Comparison of ENCODE assay signal across 1 cellular context in genomic region chrX:22758807-22759481, GRCh38.
TF ChIP-seq lines count a peak whose summit lies in the region.

No MANE protein-coding gene starts in this region.

TF ChIP-seq in GM12878, 131 proteins besides CTCF, POLR2A, EP300 and RAD21 (continued from another document):
- peak; percentile 50; the same call in 1 of the 2 replicates for TF ChIP-seq ATF2 (IDR thresholded peaks at IDR 0.05; ENCODE audit: low read length)
- TF ChIP-seq KDM1A (IDR thresholded peaks at IDR 0.05; ENCODE audit: borderline replicate concordance), result no peak
- TF ChIP-seq, protein P1, sequence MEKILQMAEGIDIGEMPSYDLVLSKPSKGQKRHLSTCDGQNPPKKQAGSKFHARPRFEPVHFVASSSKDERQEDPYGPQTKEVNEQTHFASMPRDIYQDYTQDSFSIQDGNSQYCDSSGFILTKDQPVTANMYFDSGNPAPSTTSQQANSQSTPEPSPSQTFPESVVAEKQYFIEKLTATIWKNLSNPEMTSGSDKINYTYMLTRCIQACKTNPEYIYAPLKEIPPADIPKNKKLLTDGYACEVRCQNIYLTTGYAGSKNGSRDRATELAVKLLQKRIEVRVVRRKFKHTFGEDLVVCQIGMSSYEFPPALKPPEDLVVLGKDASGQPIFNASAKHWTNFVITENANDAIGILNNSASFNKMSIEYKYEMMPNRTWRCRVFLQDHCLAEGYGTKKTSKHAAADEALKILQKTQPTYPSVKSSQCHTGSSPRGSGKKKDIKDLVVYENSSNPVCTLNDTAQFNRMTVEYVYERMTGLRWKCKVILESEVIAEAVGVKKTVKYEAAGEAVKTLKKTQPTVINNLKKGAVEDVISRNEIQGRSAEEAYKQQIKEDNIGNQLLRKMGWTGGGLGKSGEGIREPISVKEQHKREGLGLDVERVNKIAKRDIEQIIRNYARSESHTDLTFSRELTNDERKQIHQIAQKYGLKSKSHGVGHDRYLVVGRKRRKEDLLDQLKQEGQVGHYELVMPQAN (conservative IDR thresholded peaks at IDR 0.05), result no peak
- TF ChIP-seq IRF3 (IDR thresholded peaks at IDR 0.05), result no peak
- TF ChIP-seq DPF2 (IDR thresholded peaks at IDR 0.05), result 0 out of 2 replicates have a peak, but pooled peaks have one; percentile 27
- TF ChIP-seq CBFB (IDR thresholded peaks at IDR 0.05; ENCODE audit: low read depth), result no peak
- no peak for TF ChIP-seq BMI1 (IDR thresholded peaks at IDR 0.05; ENCODE audit: borderline replicate concordance)
- peak; percentile 50; the same call in 1 of the 2 replicates for TF ChIP-seq BCL11A (IDR thresholded peaks at IDR 0.05; ENCODE audit: low read depth, low read length)
- no peak for TF ChIP-seq PAX5 (IDR thresholded peaks at IDR 0.05; ENCODE audit: borderline replicate concordance, low read depth, low read length)
- TF ChIP-seq BHLHE40 (IDR thresholded peaks at IDR 0.05; ENCODE audit: borderline replicate concordance in 1 of 2, low read depth in 2 of 2, low read length in 1 of 2), result peak; percentile 60 to 71; a peak in 2 of 4 replicates
- TF ChIP-seq ZBTB40 (IDR thresholded peaks at IDR 0.05; ENCODE audit: borderline replicate concordance), result peak; percentile 33; the same call in 1 of the 2 replicates
- no peak for TF ChIP-seq STAT3 (IDR thresholded peaks at IDR 0.05; ENCODE audit: low read depth, low read length)
- no peak for TF ChIP-seq CHD2 (IDR thresholded peaks at IDR 0.05; ENCODE audit: borderline replicate concordance, low read depth, low read length)
- TF ChIP-seq, protein P2, sequence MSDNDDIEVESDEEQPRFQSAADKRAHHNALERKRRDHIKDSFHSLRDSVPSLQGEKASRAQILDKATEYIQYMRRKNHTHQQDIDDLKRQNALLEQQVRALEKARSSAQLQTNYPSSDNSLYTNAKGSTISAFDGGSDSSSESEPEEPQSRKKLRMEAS (IDR thresholded peaks at IDR 0.05; ENCODE audit: low read depth, low read length), result no peak
- no peak for TF ChIP-seq NR2C2 (IDR thresholded peaks at IDR 0.05; ENCODE audit: borderline replicate concordance, control insufficient read depth, insufficient read length, low read depth)
- no peak for TF ChIP-seq BACH1 (IDR thresholded peaks at IDR 0.05; ENCODE audit: borderline replicate concordance)
- no peak for TF ChIP-seq NR2C1 (IDR thresholded peaks at IDR 0.05)
- TF ChIP-seq PKNOX1 (IDR thresholded peaks at IDR 0.05), result no peak
- TF ChIP-seq HDAC6 (IDR thresholded peaks at IDR 0.05; ENCODE audit: unreplicated experiment), result no peak
- TF ChIP-seq ETV6 (conservative IDR thresholded peaks at IDR 0.05 in 1 of 2, IDR thresholded peaks at IDR 0.05 in 1 of 2; ENCODE audit: borderline replicate concordance in 1 of 2, low read depth in 1 of 2), result no peak
- TF ChIP-seq ZBTB11 (CRISPR knock-in tag; IDR thresholded peaks at IDR 0.05), result no peak
- TF ChIP-seq ZNF24 (IDR thresholded peaks at IDR 0.05), result no peak
- peak; percentile 40 for TF ChIP-seq MEF2B (IDR thresholded peaks at IDR 0.05; ENCODE audit: partially characterized antibody, poor library complexity, severe bottlenecking)
- TF ChIP-seq, protein P3, sequence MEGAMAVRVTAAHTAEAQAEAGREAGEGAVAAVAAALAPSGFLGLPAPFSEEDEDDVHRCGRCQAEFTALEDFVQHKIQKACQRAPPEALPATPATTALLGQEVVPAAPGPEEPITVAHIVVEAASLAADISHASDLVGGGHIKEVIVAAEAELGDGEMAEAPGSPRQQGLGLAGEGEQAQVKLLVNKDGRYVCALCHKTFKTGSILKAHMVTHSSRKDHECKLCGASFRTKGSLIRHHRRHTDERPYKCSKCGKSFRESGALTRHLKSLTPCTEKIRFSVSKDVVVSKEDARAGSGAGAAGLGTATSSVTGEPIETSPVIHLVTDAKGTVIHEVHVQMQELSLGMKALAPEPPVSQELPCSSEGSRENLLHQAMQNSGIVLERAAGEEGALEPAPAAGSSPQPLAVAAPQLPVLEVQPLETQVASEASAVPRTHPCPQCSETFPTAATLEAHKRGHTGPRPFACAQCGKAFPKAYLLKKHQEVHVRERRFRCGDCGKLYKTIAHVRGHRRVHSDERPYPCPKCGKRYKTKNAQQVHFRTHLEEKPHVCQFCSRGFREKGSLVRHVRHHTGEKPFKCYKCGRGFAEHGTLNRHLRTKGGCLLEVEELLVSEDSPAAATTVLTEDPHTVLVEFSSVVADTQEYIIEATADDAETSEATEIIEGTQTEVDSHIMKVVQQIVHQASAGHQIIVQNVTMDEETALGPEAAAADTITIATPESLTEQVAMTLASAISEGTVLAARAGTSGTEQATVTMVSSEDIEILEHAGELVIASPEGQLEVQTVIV (IDR thresholded peaks at IDR 0.05; ENCODE audit: borderline replicate concordance, partially characterized antibody), result no peak
- TF ChIP-seq TCF7 (IDR thresholded peaks at IDR 0.05; ENCODE audit: borderline replicate concordance), result no peak
- TF ChIP-seq RELA (IDR thresholded peaks at IDR 0.05; ENCODE audit: borderline replicate concordance, partially characterized antibody), result no peak
- TF ChIP-seq ZNF207 (IDR thresholded peaks at IDR 0.05; ENCODE audit: borderline replicate concordance), result no peak
- TF ChIP-seq HDGF (IDR thresholded peaks at IDR 0.05), result no peak
- no peak for TF ChIP-seq CREB1 (IDR thresholded peaks at IDR 0.05; ENCODE audit: low read depth)
